ENCODE assay signal across 23 cellular contexts in genomic region chr17:19709841-19710240, GRCh38. TPM values are rescaled to one million over a fixed set of nuclear protein-coding genes. Genes with fewer than 3 reads are reported as not detected.
DNase-seq lines count a peak whose midpoint lies in the region; ATAC-seq and TF ChIP-seq lines count a peak whose summit lies in the region.
"Had no signal": no experiment of that assay in that cellular context is flagged by ENCODE, and none has a peak within 500 bp of the region (broad histone marks: within the 10 kb centered on the region; RNA-seq: fewer than 3 reads in every experiment).

No MANE protein-coding gene starts in this region.

- TF ChIP-seq CTCF in coronary artery (IDR thresholded peaks at IDR 0.05), result no peak

- H3K36me3 Mint-ChIP-seq in activated naive CD4-positive, alpha-beta T cell treated with anti-CD3 and anti-CD28 coated beads for 36 hours (ENCODE audit: low read depth), result no peaks in the 10 kb centered on the region
- no peaks in the 10 kb centered on the region for H3K36me3 Mint-ChIP-seq in activated naive CD8-positive, alpha-beta T cell treated with anti-CD3 and anti-CD28 coated beads, Interleukin-2, amount 50 U/mL, for 24 hours (ENCODE audit: low read depth)
- H3K36me3 Mint-ChIP-seq: CD4-positive, alpha-beta memory T cell had no signal

- H3K27ac Mint-ChIP-seq in activated naive CD4-positive, alpha-beta T cell treated with anti-CD3 and anti-CD28 coated beads for 36 hours, result peak overlapping the region; percentile 46
- no peak overlapping the region for H3K27ac Mint-ChIP-seq in activated naive CD8-positive, alpha-beta T cell treated with anti-CD3 and anti-CD28 coated beads, Interleukin-2, amount 50 U/mL, for 24 hours
- H3K27ac Mint-ChIP-seq: CD4-positive, alpha-beta memory T cell had no signal

- no peak overlapping the region for H3K4me3 Mint-ChIP-seq in activated naive CD4-positive, alpha-beta T cell treated with anti-CD3 and anti-CD28 coated beads for 36 hours
- no peak overlapping the region for H3K4me3 Mint-ChIP-seq in activated naive CD8-positive, alpha-beta T cell treated with anti-CD3 and anti-CD28 coated beads, Interleukin-2, amount 50 U/mL, for 24 hours
- H3K4me3 Mint-ChIP-seq: CD4-positive, alpha-beta memory T cell had no signal

- no peak for DNase-seq in activated naive CD4-positive, alpha-beta T cell treated with anti-CD3 and anti-CD28 coated beads for 36 hours
- DNase-seq in activated naive CD4-positive, alpha-beta T cell treated with anti-CD3 and anti-CD28 coated beads, Interleukin-2, amount 50 U/mL, for 16 hours, result no peak
- DNase-seq in coronary artery (ENCODE audit: low spot score) (peak; percentile 54), mesenteric fat pad (ENCODE audit: low spot score) (peak; percentile 45), HUDEP-2 (lab: John Stamatoyannopoulos, UW; ENCODE audit: unreplicated experiment in 76 of 76) (no peak)
- DNase-seq in activated naive CD8-positive, alpha-beta T cell treated with anti-CD3 and anti-CD28 coated beads, Interleukin-2, amount 50 U/mL, for 24 hours, result no peak
- DNase-seq: ACHN; CD4-positive, alpha-beta memory T cell; DMS153; Karpas-422; MV-4-11; NCI-H1694; NCI-H446 treated with DMSO at 0.1 percent for 48 hours; NCI-H526 treated with DMSO at 0.1 percent for 48 hours; Right ventricle myocardium superior had no signal

- no peak for ATAC-seq in activated naive CD8-positive, alpha-beta T cell treated with anti-CD3 and anti-CD28 coated beads, Interleukin-2, amount 50 U/mL, for 24 hours
- ATAC-seq in HG02938 (IDR thresholded peaks at IDR 0.05; ENCODE audit: unreplicated experiment) (no peak), HG03095 (IDR thresholded peaks at IDR 0.05; ENCODE audit: unreplicated experiment) (no peak)

- H3K27ac ChIP-seq in coronary artery, result no peak overlapping the region
- H3K27ac ChIP-seq: 22Rv1; BLaER1 treated with 17β-estradiol and CSF1 and Interleukin-3, amounts not matched to agents 10 nM and 100 nM had no signal

- H3K4me1 Mint-ChIP-seq in activated naive CD4-positive, alpha-beta T cell treated with anti-CD3 and anti-CD28 coated beads for 36 hours (ENCODE audit: low read depth), result no peaks in the 10 kb centered on the region
- H3K4me1 Mint-ChIP-seq in activated naive CD8-positive, alpha-beta T cell treated with anti-CD3 and anti-CD28 coated beads, Interleukin-2, amount 50 U/mL, for 24 hours, result no peaks in the 10 kb centered on the region
- H3K4me1 Mint-ChIP-seq: CD4-positive, alpha-beta memory T cell had no signal

- CTCF ChIA-PET in activated naive CD4-positive, alpha-beta T cell treated with anti-CD3 and anti-CD28 coated beads for 36 hours (lab: Charles Lee), result interaction anchor here (0.6 to 1.6 kb wide), 5 partner anchors 8 to 47 kb away, joined by 3 to 4 read pairs (median 3); no protein-coding TSS in a partner anchor

- H3K9me3 Mint-ChIP-seq in activated naive CD4-positive, alpha-beta T cell treated with anti-CD3 and anti-CD28 coated beads for 36 hours, result no peaks in the 10 kb centered on the region
- no peaks in the 10 kb centered on the region for H3K9me3 Mint-ChIP-seq in activated naive CD8-positive, alpha-beta T cell treated with anti-CD3 and anti-CD28 coated beads, Interleukin-2, amount 50 U/mL, for 24 hours
- H3K9me3 Mint-ChIP-seq: CD4-positive, alpha-beta memory T cell had no signal

- no peaks in the 10 kb centered on the region for H3K27me3 Mint-ChIP-seq in activated naive CD4-positive, alpha-beta T cell treated with anti-CD3 and anti-CD28 coated beads for 36 hours (ENCODE audit: low read depth)
- H3K27me3 Mint-ChIP-seq in activated naive CD8-positive, alpha-beta T cell treated with anti-CD3 and anti-CD28 coated beads, Interleukin-2, amount 50 U/mL, for 24 hours, result no peaks in the 10 kb centered on the region

- intact Hi-C loops in activated naive CD4-positive, alpha-beta T cell treated with anti-CD3 and anti-CD28 coated beads for 36 hours (cut with micrococcal nuclease), result no loop called here

- H3K4me3 ChIP-seq in coronary artery, result no peak overlapping the region
- H3K4me3 ChIP-seq: BLaER1 treated with 17β-estradiol and CSF1 and Interleukin-3, amounts not matched to agents 10 nM and 100 nM; HAP-1 had no signal

RNA-seq across cellular contexts. Expression of gene SLC47A2, which starts 6.5 kb away (rescaled TPM):
- total RNA-seq in activated naive CD4-positive, alpha-beta T cell treated with anti-CD3 and anti-CD28 coated beads for 36 hours, result not detected
- total RNA-seq in mesenteric fat pad, result not detected
- total RNA-seq: CD4-positive, alpha-beta memory T cell; G401; M059J; Right ventricle myocardium superior; SK-MEL-5 had no signal

RNA-seq across cellular contexts. Expression of gene ALDH3A1, which starts 38.3 kb away (rescaled TPM):
- total RNA-seq in activated naive CD4-positive, alpha-beta T cell treated with anti-CD3 and anti-CD28 coated beads for 36 hours, result not detected
- 1.3 TPM for total RNA-seq in mesenteric fat pad
- total RNA-seq: CD4-positive, alpha-beta memory T cell; G401; M059J had no signal

Comparison
In these comparisons a context has a peak if more than half of its experiments do, and no peak if none do; other contexts are left out.
1. DNase-seq: peak in coronary artery (single experiment) and mesenteric fat pad (single experiment); none in activated naive CD4-positive, alpha-beta T cell treated with anti-CD3 and anti-CD28 coated beads for 36 hours (single experiment), activated naive CD4-positive, alpha-beta T cell treated with anti-CD3 and anti-CD28 coated beads, Interleukin-2, amount 50 U/mL, for 16 hours (single experiment), HUDEP-2 (0 of 76) and activated naive CD8-positive, alpha-beta T cell treated with anti-CD3 and anti-CD28 coated beads, Interleukin-2, amount 50 U/mL, for 24 hours (single experiment).